In genomic region chr6:33208089-33208967, GRCh38 we compare ENCODE assay signal across 8 cellular contexts. TPM values are rescaled to one million over a fixed set of nuclear protein-coding genes. Genes with fewer than 3 reads are reported as not detected.
DNase-seq lines count a peak whose midpoint lies in the region; ATAC-seq, FAIRE-seq and TF ChIP-seq lines count a peak whose summit lies in the region.

Gene RING1, plus strand, starts transcription at chr6:33208500. Its CDS starts 323 bp downstream, at chr6:33208823.

- peaks cover 67% of the 10 kb centered on the region for H3K36me3 Mint-ChIP-seq in dendritic cell treated with granulocyte-macrophage colony-stimulating factor and Interleukin-4, amounts not matched to agents 40 ng/mL and 50 ng/mL, for 4 days (ENCODE audit: low read depth)

- ATAC-seq in HG02840 (IDR thresholded peaks at IDR 0.05; ENCODE audit: low FRiP score, unreplicated experiment) (peak; percentile 51), HepG2 (peak; percentile 30), GM21515 (IDR thresholded peaks at IDR 0.05; ENCODE audit: unreplicated experiment) (no peak)

- peak; percentile 8 for FAIRE-seq in HepG2 (lab: Jason Lieb, UNC)

- no peaks in the 10 kb centered on the region for H3K9me3 Mint-ChIP-seq in dendritic cell treated with granulocyte-macrophage colony-stimulating factor and Interleukin-4, amounts not matched to agents 40 ng/mL and 50 ng/mL, for 4 days

- H3K4me2 ChIP-seq in HepG2 (ENCODE audit: low read depth, low read length) = peak within 1 kb of the TSS; percentile 89

- no peaks in the 10 kb centered on the region for H3K9me3 ChIP-seq in HepG2 (ENCODE audit: low read length)

- H3K4me1 Mint-ChIP-seq in dendritic cell treated with granulocyte-macrophage colony-stimulating factor and Interleukin-4, amounts not matched to agents 40 ng/mL and 50 ng/mL, for 4 days (ENCODE audit: low read depth) = peaks cover 74% of the 10 kb centered on the region

- intact Hi-C loops in dendritic cell treated with granulocyte-macrophage colony-stimulating factor and Interleukin-4, amounts not matched to agents 40 ng/mL and 50 ng/mL, for 4 days (cut with micrococcal nuclease) = loop anchor here (1.0 kb wide), 1 partner anchor 8 kb away; the partner anchor contains the start of genes RXRB and SLC39A7
- intact Hi-C loops in HepG2 (cut with micrococcal nuclease; ENCODE audit: unreplicated experiment) = no loop called here

- H3K27me3 Mint-ChIP-seq in dendritic cell treated with granulocyte-macrophage colony-stimulating factor and Interleukin-4, amounts not matched to agents 40 ng/mL and 50 ng/mL, for 4 days = peaks cover 24% of the 10 kb centered on the region

- H3K27me3 ChIP-seq in HepG2 (ENCODE audit: control insufficient read depth in 1 of 2, insufficient read depth in 2 of 2, low read length in 2 of 2) = peaks cover 0 to 1% of the 10 kb centered on the region in 2 experiments; a peak in 1 of 5 replicates

- H3K79me2 ChIP-seq in HepG2 (ENCODE audit: insufficient read depth, low read length) = peaks cover 15% of the 10 kb centered on the region

- CTCF ChIA-PET in HepG2 (lab: Yijun Ruan, JAX; ENCODE audit: low intra/inter-chr PET ratio, low total read pairs) = no interaction called here

- no TSS peak for BruUV-seq in HepG2 (replicated peaks; lab: Mats Ljungman, UMichigan)

- H3K27ac Mint-ChIP-seq in dendritic cell treated with granulocyte-macrophage colony-stimulating factor and Interleukin-4, amounts not matched to agents 40 ng/mL and 50 ng/mL, for 4 days = peak within 1 kb of the TSS; percentile 89

- 1% methylated on average over 44 of the region's 86 CpGs for WGBS in HepG2 (ENCODE audit: low lambda C conversion rate)

- peak within 1 kb of the TSS; percentile 76 for H3K27ac ChIP-seq in HepG2 (ENCODE audit: extremely low read length, insufficient read depth, low read length)

- peak; percentile 44; the same call in 1 of the 2 replicates for TF ChIP-seq RAD21 in HepG2 (CRISPR knock-in tag; IDR thresholded peaks at IDR 0.05)

- peak within 1 kb of the TSS; percentile 94 for H3K9ac ChIP-seq in HepG2 (ENCODE audit: insufficient read depth, low read depth, low read length)

- H3K4me3 ChIP-seq in HepG2 (replicated peaks in 1 of 3; ENCODE audit: insufficient read depth in 1 of 3, low read depth in 2 of 3, low read length in 3 of 3) = peak within 1 kb of the TSS; percentile 90 to 93 (median 91)

- peaks cover 58% of the 10 kb centered on the region for H3K4me1 ChIP-seq in HepG2 (ENCODE audit: insufficient read depth, low read length)

- peak in 1 of 2 experiments; percentile 78; a peak in 2 of 4 replicates for TF ChIP-seq POLR2A in HepG2 (IDR thresholded peaks at IDR 0.05; ENCODE audit: insufficient read depth in 1 of 2, low read depth in 2 of 2, low read length in 2 of 2)

- peak; percentile 62 for DNase-seq in GM04504 (ENCODE audit: low read depth)
- DNase-seq in NCI-H524 (lab: John Stamatoyannopoulos, UW) = peak; percentile 60 to 64
- peak; percentile 83 to 85 for DNase-seq in activated CD4-positive, alpha-beta T cell treated with anti-CD3 and anti-CD28 coated beads, Interleukin-2, amount 50 U/mL, for 4 hours
- DNase-seq in HepG2 (ENCODE audit: low spot score) = peak; percentile 59
- peak; percentile 84 for DNase-seq in stimulated activated CD4-positive, alpha-beta T cell treated with anti-CD3 and anti-CD28 coated beads, Interleukin-2, amount 100 ng/mL, for 4 hours (ENCODE audit: low read depth)

- POLR2A ChIA-PET in HepG2 (lab: Yijun Ruan, JAX) = interaction anchor here (0.8 to 3.2 kb wide), 19 partner anchors 8 to 255 kb away, joined by 3 to 33 read pairs (median 5); partner anchors contain the start of genes COL11A2, HLA-DMA, PFDN6 and RPS18

- peaks cover 3 to 17% of the 10 kb centered on the region in 2 experiments for H3K36me3 ChIP-seq in HepG2 (replicated peaks in 1 of 2; ENCODE audit: control insufficient read depth in 1 of 2, insufficient read depth in 2 of 2, low read length in 2 of 2)

- in situ Hi-C loops in HepG2 (cut with HindIII; ENCODE audit: extremely low pct_ligation_motif_present, low pct_unique_long_range_greater_than_20kb) = loop anchor here (10.0 kb wide), 1 partner anchor 206 kb away; the partner anchor contains the start of genes CUTA and PHF1

- peak within 1 kb of the TSS; percentile 6 for H2AFZ ChIP-seq in HepG2 (ENCODE audit: low read length)

- TF ChIP-seq EP300 in HepG2 (IDR thresholded peaks at IDR 0.05; ENCODE audit: low read depth in 2 of 2, low read length in 2 of 2) (no peak), HepG2 (CRISPR knock-in tag; IDR thresholded peaks at IDR 0.05; ENCODE audit: borderline replicate concordance) (peak; percentile 42; the same call in 1 of the 2 replicates)

- peak; percentile 18; the same call in 1 of the 2 replicates for TF ChIP-seq CTCF in HepG2 (CRISPR knock-in tag; IDR thresholded peaks at IDR 0.05)

- peak within 1 kb of the TSS; percentile 85 for H3K4me3 Mint-ChIP-seq in dendritic cell treated with granulocyte-macrophage colony-stimulating factor and Interleukin-4, amounts not matched to agents 40 ng/mL and 50 ng/mL, for 4 days

- peaks cover 10% of the 10 kb centered on the region; the same call in 1 of the 2 replicates for H4K20me1 ChIP-seq in HepG2 (ENCODE audit: insufficient read depth, low read length)

TF ChIP-seq in HepG2, 621 proteins besides CTCF, POLR2A, EP300 and RAD21 (continues in another document):
- TF ChIP-seq, protein P1, sequence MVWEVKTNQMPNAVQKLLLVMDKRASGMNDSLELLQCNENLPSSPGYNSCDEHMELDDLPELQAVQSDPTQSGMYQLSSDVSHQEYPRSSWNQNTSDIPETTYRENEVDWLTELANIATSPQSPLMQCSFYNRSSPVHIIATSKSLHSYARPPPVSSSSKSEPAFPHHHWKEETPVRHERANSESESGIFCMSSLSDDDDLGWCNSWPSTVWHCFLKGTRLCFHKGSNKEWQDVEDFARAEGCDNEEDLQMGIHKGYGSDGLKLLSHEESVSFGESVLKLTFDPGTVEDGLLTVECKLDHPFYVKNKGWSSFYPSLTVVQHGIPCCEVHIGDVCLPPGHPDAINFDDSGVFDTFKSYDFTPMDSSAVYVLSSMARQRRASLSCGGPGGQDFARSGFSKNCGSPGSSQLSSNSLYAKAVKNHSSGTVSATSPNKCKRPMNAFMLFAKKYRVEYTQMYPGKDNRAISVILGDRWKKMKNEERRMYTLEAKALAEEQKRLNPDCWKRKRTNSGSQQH (CRISPR knock-in tag; IDR thresholded peaks at IDR 0.05; ENCODE audit: low read depth) = peak; percentile 81; the same call in 1 of the 2 replicates
- TF ChIP-seq PAX8 (CRISPR knock-in tag; IDR thresholded peaks at IDR 0.05; ENCODE audit: borderline replicate concordance) (0 out of 2 replicates have a peak, but pooled peaks have one; percentile 44), TAF1 (CRISPR knock-in tag; IDR thresholded peaks at IDR 0.05) (peak; percentile 89), ZNF10 (CRISPR knock-in tag; IDR thresholded peaks at IDR 0.05; ENCODE audit: borderline replicate concordance, low read depth) (no peak), HNRNPUL1 (IDR thresholded peaks at IDR 0.05; ENCODE audit: low read depth, low read length) (0 out of 2 replicates have a peak, but pooled peaks have one; percentile 38), NCOR1 (IDR thresholded peaks at IDR 0.05; ENCODE audit: borderline replicate concordance, low read length) (no peak), KMT2A (CRISPR knock-in tag; IDR thresholded peaks at IDR 0.05) (peak; percentile 90)
- TF ChIP-seq, protein P2, sequence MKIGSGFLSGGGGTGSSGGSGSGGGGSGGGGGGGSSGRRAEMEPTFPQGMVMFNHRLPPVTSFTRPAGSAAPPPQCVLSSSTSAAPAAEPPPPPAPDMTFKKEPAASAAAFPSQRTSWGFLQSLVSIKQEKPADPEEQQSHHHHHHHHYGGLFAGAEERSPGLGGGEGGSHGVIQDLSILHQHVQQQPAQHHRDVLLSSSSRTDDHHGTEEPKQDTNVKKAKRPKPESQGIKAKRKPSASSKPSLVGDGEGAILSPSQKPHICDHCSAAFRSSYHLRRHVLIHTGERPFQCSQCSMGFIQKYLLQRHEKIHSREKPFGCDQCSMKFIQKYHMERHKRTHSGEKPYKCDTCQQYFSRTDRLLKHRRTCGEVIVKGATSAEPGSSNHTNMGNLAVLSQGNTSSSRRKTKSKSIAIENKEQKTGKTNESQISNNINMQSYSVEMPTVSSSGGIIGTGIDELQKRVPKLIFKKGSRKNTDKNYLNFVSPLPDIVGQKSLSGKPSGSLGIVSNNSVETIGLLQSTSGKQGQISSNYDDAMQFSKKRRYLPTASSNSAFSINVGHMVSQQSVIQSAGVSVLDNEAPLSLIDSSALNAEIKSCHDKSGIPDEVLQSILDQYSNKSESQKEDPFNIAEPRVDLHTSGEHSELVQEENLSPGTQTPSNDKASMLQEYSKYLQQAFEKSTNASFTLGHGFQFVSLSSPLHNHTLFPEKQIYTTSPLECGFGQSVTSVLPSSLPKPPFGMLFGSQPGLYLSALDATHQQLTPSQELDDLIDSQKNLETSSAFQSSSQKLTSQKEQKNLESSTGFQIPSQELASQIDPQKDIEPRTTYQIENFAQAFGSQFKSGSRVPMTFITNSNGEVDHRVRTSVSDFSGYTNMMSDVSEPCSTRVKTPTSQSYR (CRISPR knock-in tag; IDR thresholded peaks at IDR 0.05; ENCODE audit: borderline replicate concordance) = peak; percentile 47; the same call in 1 of the 2 replicates

RNA-seq across cellular contexts. Expression of gene RING1, which starts in this region (rescaled TPM):
- total RNA-seq in HepG2 (2016; rRNA removed; fragmentation: Illumina TruSeq; extraction: Trizol) = 19.8 and 23.9 TPM in 2 replicates
- 10.0 and 10.7 TPM in 2 replicates for total RNA-seq in HepG2 (2016; cell fraction: cytosol; rRNA removed; fragmentation: Illumina TruSeq; extraction: Trizol; ENCODE audit: low read depth)
- total RNA-seq in HepG2 (2016; cell fraction: insoluble cytoplasmic fraction; rRNA removed; fragmentation: Illumina TruSeq; extraction: Trizol) = 18.4 and 25.4 TPM in 2 replicates
- 17.3 and 21.2 TPM in 2 replicates for total RNA-seq in HepG2 (2016; cell fraction: membrane; rRNA removed; fragmentation: Illumina TruSeq; extraction: Trizol)
- 12.2 and 16.1 TPM in 2 replicates for total RNA-seq in HepG2 (2016; cell fraction: nucleus; rRNA removed; fragmentation: Illumina TruSeq; extraction: Trizol)
- polyA plus RNA-seq in HepG2 (2011; rRNA removed) = 33.6 and 42.9 TPM in 2 replicates
- 23.2 and 29.0 TPM in 2 replicates for polyA plus RNA-seq in HepG2 (2011; cell fraction: cytosol; rRNA removed)
- 93.0 and 104 TPM in 2 replicates for polyA plus RNA-seq in HepG2 (2011; cell fraction: nucleus; rRNA removed)
- 32.2 and 34.6 TPM in 2 replicates for polyA plus RNA-seq in HepG2 (2012)
- 14.4 and 19.7 TPM in 2 replicates for polyA plus RNA-seq in HepG2 (2016; cell fraction: cytosol; fragmentation: Illumina TruSeq; extraction: Trizol; ENCODE audit: low read depth)
- 31.5 and 40.1 TPM in 2 replicates for polyA plus RNA-seq in HepG2 (2016; cell fraction: insoluble cytoplasmic fraction; fragmentation: Illumina TruSeq; extraction: Trizol; ENCODE audit: low read depth)
- polyA plus RNA-seq in HepG2 (2016; cell fraction: membrane; fragmentation: Illumina TruSeq; extraction: Trizol; ENCODE audit: low read depth) = 23.8 and 28.0 TPM in 2 replicates
- polyA plus RNA-seq in HepG2 (2016; cell fraction: nucleus; fragmentation: Illumina TruSeq; extraction: Trizol; ENCODE audit: insufficient read depth, low read depth) = 56.0 and 58.2 TPM in 2 replicates
- polyA minus RNA-seq in HepG2 (2011; rRNA and poly(A)+ RNA removed; ENCODE audit: low replicate concordance) = 22.4 and 30.2 TPM in 2 replicates
- 10.9 and 13.5 TPM in 2 replicates for polyA minus RNA-seq in HepG2 (2011; cell fraction: cytosol; rRNA and poly(A)+ RNA removed)
- 8.4 and 9.9 TPM in 2 replicates for polyA minus RNA-seq in HepG2 (2011; cell fraction: nucleus; rRNA and poly(A)+ RNA removed)
